Comparison of ENCODE assay signal across 18 cellular contexts in the genomic region with DNA sequence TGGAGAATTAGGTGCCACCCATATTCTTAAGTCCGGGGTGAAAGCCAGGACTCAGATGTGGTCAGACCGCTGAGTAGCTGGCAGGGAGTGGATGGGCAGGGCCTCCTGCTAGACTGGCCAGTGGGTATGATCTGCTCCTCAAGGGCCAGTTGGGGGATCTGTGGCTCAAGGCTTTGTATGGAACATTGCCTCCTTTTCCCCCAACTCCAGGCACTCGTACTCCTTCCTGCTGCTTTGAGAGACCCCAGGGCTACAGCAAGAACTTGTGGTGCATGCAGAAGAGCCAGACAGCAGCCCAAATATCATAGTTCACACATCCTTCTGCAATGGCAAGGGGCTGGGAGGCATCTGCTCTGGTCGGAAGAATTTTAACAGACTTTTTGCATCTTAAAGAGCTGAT.
DNase-seq lines count a peak whose midpoint lies in the region; ATAC-seq and TF ChIP-seq lines count a peak whose summit lies in the region.
"Had no signal": no experiment of that assay in that cellular context is flagged by ENCODE, and none has a peak within 500 bp of the region (broad histone marks: within the 10 kb centered on the region; RNA-seq: fewer than 3 reads in every experiment).

No MANE protein-coding gene starts in this region.

- no peaks in the 10 kb centered on the region for H3K4me1 Mint-ChIP-seq in Calu3 (ENCODE audit: low read depth, unreplicated experiment)
- peaks cover 25% of the 10 kb centered on the region for H3K4me1 Mint-ChIP-seq in T-helper 17 cell
- H3K4me1 Mint-ChIP-seq: CD14-positive monocyte, H9 had no signal

- peaks cover 0 to 4% (median 0%) of the 10 kb centered on the region in 4 donors for H3K9me3 ChIP-seq in esophagus muscularis mucosa
- H3K9me3 ChIP-seq in vagina, result no peaks in the 10 kb centered on the region
- H3K9me3 ChIP-seq in spleen, result peaks cover 0 to 16% (median 2%) of the 10 kb centered on the region in 8 donors
- H3K9me3 ChIP-seq in T-helper 17 cell (ENCODE audit: control insufficient read depth, low read length, poor library complexity, severe bottlenecking), result no peaks in the 10 kb centered on the region

- WGBS in esophagus muscularis mucosa, result 88% methylated on average over 4 of the region's 4 CpGs
- WGBS in spleen, 5 donors, result 76 to 96% (median 91%) methylated on average over 4 of the region's 4 CpGs

- CTCF ChIA-PET in Calu3 (lab: Charles Lee), result no interaction called here

- H3K27me3 ChIP-seq in esophagus muscularis mucosa, result no peaks in the 10 kb centered on the region
- H3K27me3 ChIP-seq in vagina, result no peaks in the 10 kb centered on the region
- H3K27me3 ChIP-seq in spleen (replicated peaks in 1 of 7), result peaks cover 0 to 18% (median 0%) of the 10 kb centered on the region in 7 donors
- H3K27me3 ChIP-seq: BLaER1 had no signal

- no peak overlapping the region for H3K27ac ChIP-seq in esophagus muscularis mucosa (replicated peaks in 1 of 4)
- no peak overlapping the region for H3K27ac ChIP-seq in vagina
- no peak overlapping the region for H3K27ac ChIP-seq in spleen
- H3K27ac ChIP-seq: BLaER1 had no signal

- peaks cover 54% of the 10 kb centered on the region for H3K27me3 Mint-ChIP-seq in Calu3 (ENCODE audit: unreplicated experiment)
- no peaks in the 10 kb centered on the region for H3K27me3 Mint-ChIP-seq in T-helper 17 cell

- H3K4me3 ChIP-seq in esophagus muscularis mucosa (no peak overlapping the region), vagina (no peak overlapping the region), spleen (no peak overlapping the region)
- H3K4me3 ChIP-seq: BLaER1, GM12878 had no signal

- peaks cover 0 to 15% (median 13%) of the 10 kb centered on the region in 4 donors for H3K4me1 ChIP-seq in esophagus muscularis mucosa
- no peaks in the 10 kb centered on the region for H3K4me1 ChIP-seq in vagina
- H3K4me1 ChIP-seq in spleen, result no peaks in the 10 kb centered on the region

- no TSS peak for BruUV-seq in Calu3 (replicated peaks; lab: Mats Ljungman, UMichigan)

- TF ChIP-seq EP300 in esophagus muscularis mucosa (IDR thresholded peaks at IDR 0.05), result no peak

- H3K36me3 Mint-ChIP-seq in Calu3 (ENCODE audit: insufficient read depth, unreplicated experiment) (no peaks in the 10 kb centered on the region), T-helper 17 cell (ENCODE audit: low read depth) (no peaks in the 10 kb centered on the region)
- H3K36me3 Mint-ChIP-seq: CD14-positive monocyte; CD4-positive, alpha-beta memory T cell had no signal

- intact Hi-C loops in esophagus muscularis mucosa (cut with DNase I), result no loop called here
- intact Hi-C loops in vagina (cut with DNase I), result no loop called here
- intact Hi-C loops in Calu3 (cut with micrococcal nuclease; ENCODE audit: unreplicated experiment), result no loop called here
- intact Hi-C loops in spleen (cut with DNase I; ENCODE audit: low total_unique reads), result no loop called here

- H3K4me3 Mint-ChIP-seq in Calu3 (ENCODE audit: low read depth, unreplicated experiment) (no peak overlapping the region), T-helper 17 cell (no peak overlapping the region)
- H3K4me3 Mint-ChIP-seq: CD14-positive monocyte; CD4-positive, alpha-beta memory T cell; H9 had no signal

- H3K27ac Mint-ChIP-seq in Calu3 (ENCODE audit: unreplicated experiment), result no peak overlapping the region
- no peak overlapping the region for H3K27ac Mint-ChIP-seq in T-helper 17 cell
- H3K27ac Mint-ChIP-seq: CD14-positive monocyte had no signal

- no peak for ATAC-seq in T-helper 17 cell
- ATAC-seq: GM12878 had no signal

- TF ChIP-seq POLR2A in esophagus muscularis mucosa (IDR thresholded peaks at IDR 0.05; ENCODE audit: low read depth), result no peak
- no peak for TF ChIP-seq POLR2A in vagina (IDR thresholded peaks at IDR 0.05)
- no peak for TF ChIP-seq POLR2A in spleen (IDR thresholded peaks at IDR 0.05)

- TF ChIP-seq CTCF in esophagus muscularis mucosa (IDR thresholded peaks at IDR 0.05) (no peak), vagina (IDR thresholded peaks at IDR 0.05) (no peak), Calu3 (IDR thresholded peaks at IDR 0.05; ENCODE audit: unreplicated experiment) (no peak), spleen (IDR thresholded peaks at IDR 0.05 in 8 of 11, conservative IDR thresholded peaks at IDR 0.05 in 3 of 11) (no peak)

- peak; percentile 15 for DNase-seq in activated CD8-positive, alpha-beta memory T cell treated with anti-CD3 and anti-CD28 coated beads, Interleukin-2, amount 50 U/mL, for 48 hours
- no peak for DNase-seq in activated CD8-positive, alpha-beta memory T cell treated with anti-CD3 and anti-CD28 coated beads, Interleukin-2, amount 50 U/mL, for 4 hours
- peak; percentile 42 for DNase-seq in esophagus muscularis mucosa (ENCODE audit: extremely low spot score)
- DNase-seq in myocyte (ENCODE audit: low read depth), result peak; percentile 36
- DNase-seq in vagina (ENCODE audit: extremely low spot score in 2 of 2), result peak; percentile 70 to 79
- DNase-seq in Calu3, result no peak
- no peak for DNase-seq in spleen
- no peak for DNase-seq in T-helper 17 cell
- DNase-seq: 8988T; CD4-positive, alpha-beta memory T cell; DMS 273 treated with DMSO at 0.1 percent for 48 hours; DMS53; DND-41; EL; H9 had no signal

- H3K9me3 Mint-ChIP-seq in Calu3 (ENCODE audit: low read depth, unreplicated experiment), result peaks cover 5% of the 10 kb centered on the region

- no peaks in the 10 kb centered on the region for H3K36me3 ChIP-seq in esophagus muscularis mucosa
- no peaks in the 10 kb centered on the region for H3K36me3 ChIP-seq in vagina
- no peaks in the 10 kb centered on the region for H3K36me3 ChIP-seq in spleen
- H3K36me3 ChIP-seq: BLaER1 had no signal

Comparison
In these comparisons a context has a peak if more than half of its experiments do, and no peak if none do; other contexts are left out.
1. DNase-seq: peak in activated CD8-positive, alpha-beta memory T cell treated with anti-CD3 and anti-CD28 coated beads, Interleukin-2, amount 50 U/mL, for 48 hours (single experiment), esophagus muscularis mucosa (single experiment), myocyte (single experiment) and vagina (2 of 2); none in activated CD8-positive, alpha-beta memory T cell treated with anti-CD3 and anti-CD28 coated beads, Interleukin-2, amount 50 U/mL, for 4 hours (single experiment), Calu3 (single experiment), spleen (single experiment) and T-helper 17 cell (0 of 3).